Comparison of ENCODE assay signal across 9 cellular contexts in genomic region chr2:172931923-172932520, GRCh38.
DNase-seq lines count a peak whose midpoint lies in the region; ATAC-seq and TF ChIP-seq lines count a peak whose summit lies in the region.
"Had no signal": no experiment of that assay in that cellular context is flagged by ENCODE, and none has a peak within 500 bp of the region (broad histone marks: within the 10 kb centered on the region; RNA-seq: fewer than 3 reads in every experiment).

No MANE protein-coding gene starts in this region.

- H3K9me3 ChIP-seq in cardiac muscle cell (ENCODE audit: low read depth) (no peaks in the 10 kb centered on the region), mucosa of descending colon (no peaks in the 10 kb centered on the region)

- H3K4me1 ChIP-seq in cardiac muscle cell (ENCODE audit: low read depth): peaks cover 31% of the 10 kb centered on the region
- H3K4me1 ChIP-seq in mucosa of descending colon (ENCODE audit: low read depth): no peaks in the 10 kb centered on the region

- peaks cover 7% of the 10 kb centered on the region for H3K27me3 Mint-ChIP-seq in activated CD4-positive, alpha-beta T cell treated with anti-CD3 and anti-CD28 coated beads, Interleukin-2, amount 10 ng/mL, durations not matched to agents 7 days and 5 days

- POLR2A ChIA-PET in activated CD4-positive, alpha-beta T cell treated with anti-CD3 and anti-CD28 coated beads, Interleukin-2, amount 10 ng/mL, durations not matched to agents 7 days and 5 days (lab: Charles Lee): no interaction called here

- CTCF ChIA-PET in activated CD4-positive, alpha-beta T cell treated with anti-CD3 and anti-CD28 coated beads, Interleukin-2, amount 10 ng/mL, durations not matched to agents 7 days and 5 days (lab: Charles Lee): interaction anchor here (1.1 to 1.5 kb wide), 2 partner anchors 11 to 83 kb away, joined by 3 read pairs; no protein-coding TSS in a partner anchor

- ATAC-seq in Right ventricle myocardium inferior (no peak), mucosa of descending colon (peak; percentile 40), GM19023 (IDR thresholded peaks at IDR 0.05; ENCODE audit: unreplicated experiment) (no peak)
- ATAC-seq: stimulated activated effector memory CD8-positive, alpha-beta T cell treated with anti-CD3 and anti-CD28 coated beads, Interleukin-12 subunit alpha, Interleukin-12 subunit beta, amount 100 ng/mL, for 72 hours had no signal

- DNase-seq in cardiac muscle cell (ENCODE audit: low read depth in 1 of 2, low spot score in 1 of 2) (peak; percentile 82 to 85), Right ventricle myocardium inferior (ENCODE audit: missing footprints) (no peak), NCI-H2227 treated with DMSO at 0.1 percent for 48 hours (lab: John Stamatoyannopoulos, UW) (peak; percentile 78), mucosa of descending colon (peak in 2 of 3 donors; percentile 48 to 88)
- peak; percentile 77 for DNase-seq in activated CD4-positive, alpha-beta T cell treated with anti-CD3 and anti-CD28 coated beads, Interleukin-2, amount 10 ng/mL, durations not matched to agents 7 days and 5 days
- DNase-seq in effector CD4-positive, alpha-beta T cell: peak; percentile 49
- DNase-seq in stimulated activated CD8-positive, alpha-beta memory T cell treated with anti-CD3 and anti-CD28 coated beads, Interleukin-7, amount 100 ng/mL, for 4 hours (ENCODE audit: low read depth in 2 of 2): peak; percentile 2 to 5

- TF ChIP-seq CTCF in cardiac muscle cell (IDR thresholded peaks at IDR 0.05; ENCODE audit: low read depth, low read length): peak; percentile 70
- TF ChIP-seq CTCF in mucosa of descending colon (IDR thresholded peaks at IDR 0.05): peak; percentile 43

- H3K27ac Mint-ChIP-seq in activated CD4-positive, alpha-beta T cell treated with anti-CD3 and anti-CD28 coated beads, Interleukin-2, amount 10 ng/mL, durations not matched to agents 7 days and 5 days: no peak overlapping the region
- H3K27ac Mint-ChIP-seq: stimulated activated effector memory CD8-positive, alpha-beta T cell treated with anti-CD3 and anti-CD28 coated beads, Interleukin-12 subunit alpha, Interleukin-12 subunit beta, amount 100 ng/mL, for 72 hours had no signal

- no peaks in the 10 kb centered on the region for H3K27me3 ChIP-seq in cardiac muscle cell

- H3K27ac ChIP-seq in cardiac muscle cell: no peak overlapping the region

- H3K4me3 ChIP-seq in cardiac muscle cell: no peak overlapping the region
- H3K4me3 ChIP-seq in mucosa of descending colon: no peak overlapping the region

- H3K36me3 ChIP-seq in cardiac muscle cell (no peaks in the 10 kb centered on the region), mucosa of descending colon (ENCODE audit: low read depth) (no peaks in the 10 kb centered on the region)

- H3K36me3 Mint-ChIP-seq in activated CD4-positive, alpha-beta T cell treated with anti-CD3 and anti-CD28 coated beads, Interleukin-2, amount 10 ng/mL, durations not matched to agents 7 days and 5 days (ENCODE audit: low read depth): no peaks in the 10 kb centered on the region
- H3K36me3 Mint-ChIP-seq: stimulated activated effector memory CD8-positive, alpha-beta T cell treated with anti-CD3 and anti-CD28 coated beads, Interleukin-12 subunit alpha, Interleukin-12 subunit beta, amount 100 ng/mL, for 72 hours had no signal

- intact Hi-C loops in Right ventricle myocardium inferior (cut with DNase I): loop anchor here (1.0 to 2.0 kb wide), 2 partner anchors 68 to 119 kb away; no protein-coding TSS in a partner anchor
- intact Hi-C loops in mucosa of descending colon (cut with DNase I, micrococcal nuclease): loop anchor here (2.0 to 10.0 kb wide), 3 partner anchors 65 to 127 kb away; no protein-coding TSS in a partner anchor

- no peaks in the 10 kb centered on the region for H3K9me3 Mint-ChIP-seq in activated CD4-positive, alpha-beta T cell treated with anti-CD3 and anti-CD28 coated beads, Interleukin-2, amount 10 ng/mL, durations not matched to agents 7 days and 5 days
- H3K9me3 Mint-ChIP-seq: stimulated activated effector memory CD8-positive, alpha-beta T cell treated with anti-CD3 and anti-CD28 coated beads, Interleukin-12 subunit alpha, Interleukin-12 subunit beta, amount 100 ng/mL, for 72 hours had no signal

- peaks cover 9% of the 10 kb centered on the region for H3K4me1 Mint-ChIP-seq in activated CD4-positive, alpha-beta T cell treated with anti-CD3 and anti-CD28 coated beads, Interleukin-2, amount 10 ng/mL, durations not matched to agents 7 days and 5 days
- H3K4me1 Mint-ChIP-seq: stimulated activated effector memory CD8-positive, alpha-beta T cell treated with anti-CD3 and anti-CD28 coated beads, Interleukin-12 subunit alpha, Interleukin-12 subunit beta, amount 100 ng/mL, for 72 hours had no signal

- H3K4me3 Mint-ChIP-seq in activated CD4-positive, alpha-beta T cell treated with anti-CD3 and anti-CD28 coated beads, Interleukin-2, amount 10 ng/mL, durations not matched to agents 7 days and 5 days: no peak overlapping the region
- H3K4me3 Mint-ChIP-seq: stimulated activated effector memory CD8-positive, alpha-beta T cell treated with anti-CD3 and anti-CD28 coated beads, Interleukin-12 subunit alpha, Interleukin-12 subunit beta, amount 100 ng/mL, for 72 hours had no signal
